ENCODE assay signal across 27 cellular contexts in the genomic region with DNA sequence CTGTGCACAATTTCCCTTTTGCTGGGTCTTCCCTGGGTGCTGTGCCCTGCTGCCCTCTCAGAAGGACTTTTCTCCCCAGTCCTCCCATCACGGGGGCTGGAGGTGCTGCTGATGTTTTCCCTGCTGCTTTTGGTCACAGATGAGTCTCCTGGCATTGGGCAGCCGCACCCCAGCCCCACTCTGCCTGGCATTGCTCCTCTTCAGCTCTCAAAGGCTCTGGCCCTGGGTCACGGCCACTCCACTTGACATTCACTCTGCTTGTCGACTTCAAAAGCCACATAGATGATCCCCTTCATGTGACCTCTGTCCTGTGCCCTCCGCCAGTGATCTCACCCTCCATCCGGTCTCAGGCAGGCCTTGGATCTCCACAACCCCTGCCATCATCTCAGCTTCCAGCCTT. TPM values are rescaled to one million over a fixed set of nuclear protein-coding genes. Genes with fewer than 3 reads are reported as not detected.
"Had no signal": no experiment of that assay in that cellular context is flagged by ENCODE, and none has a peak within 500 bp of the region (broad histone marks: within the 10 kb centered on the region; RNA-seq: fewer than 3 reads in every experiment).

No MANE protein-coding gene starts in this region.

- H3K27me3 ChIP-seq: left lung, neural progenitor cell, ovary, right atrium auricular region, tibial artery, upper lobe of right lung had no signal

- H3K36me3 ChIP-seq: left lung, lower lobe of right lung, neural progenitor cell, ovary, right atrium auricular region, spleen, suprapubic skin, thoracic aorta, tibial artery, upper lobe of right lung had no signal

- DNase-seq: hippocampal formation; kidney glomerular epithelial cell; left colon; lower lobe of right lung; mammary epithelial cell; mesendoderm; naive B cell; natural killer cell; nephron progenitor cell; ovary; spleen; stimulated activated CD4-positive, alpha-beta T cell treated with anti-CD3 and anti-CD28 coated beads, Interleukin-4, amount 100 ng/mL, for 24 hours; stimulated activated naive CD4-positive, alpha-beta T cell; tibial artery; trophoblast cell; upper lobe of right lung had no signal

- H3K4me1 ChIP-seq: neural progenitor cell, right atrium auricular region, suprapubic skin had no signal

- H3K27ac ChIP-seq: lower lobe of right lung, neural progenitor cell, ovary, right atrium auricular region, suprapubic skin, thoracic aorta, tibial artery, upper lobe of right lung had no signal

- H2AFZ ChIP-seq: neural progenitor cell had no signal

- H3K4me3 ChIP-seq: left lung, lower lobe of right lung, neural progenitor cell, ovary, right atrium auricular region, skin epidermis, spleen, suprapubic skin, thoracic aorta, tibial artery, upper lobe of right lung had no signal

- FAIRE-seq: keratinocyte, urothelium cell line had no signal

- ATAC-seq: left colon; left lung; lower lobe of right lung; natural killer cell; sciatic nerve; stimulated activated effector memory CD8-positive, alpha-beta T cell treated with anti-CD3 and anti-CD28 coated beads, Interleukin-12 subunit alpha, Interleukin-12 subunit beta, amount 100 ng/mL, for 72 hours had no signal

- H3K9ac ChIP-seq: neural progenitor cell had no signal

- H3K4me2 ChIP-seq: neural progenitor cell had no signal

- H3K9me3 ChIP-seq: left lung, lower lobe of right lung, ovary, right atrium auricular region, spleen, suprapubic skin, thoracic aorta, tibial artery, upper lobe of right lung had no signal

RNA-seq across cellular contexts. Expression of a gene that starts 43.6 kb away (rescaled TPM):
- total RNA-seq: progenitor cell of endocrine pancreas had no signal
